In the genomic region with DNA sequence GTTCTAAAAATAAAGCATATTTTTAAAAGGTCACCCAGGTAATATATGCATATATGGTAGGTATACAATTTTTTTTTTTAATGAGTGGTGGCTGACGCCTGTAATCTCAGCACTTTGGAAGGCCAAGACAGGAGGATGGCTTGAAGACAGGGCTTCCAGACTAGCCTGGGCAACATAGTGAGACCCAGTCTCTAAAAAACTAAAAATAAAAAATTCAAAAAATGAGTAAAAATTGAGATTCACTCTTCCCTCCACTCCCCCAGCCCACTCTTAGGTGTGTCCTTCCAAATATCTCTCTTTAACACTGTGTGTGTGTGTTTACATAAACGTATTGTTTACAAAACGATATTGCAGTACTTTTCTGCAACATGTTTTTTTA, we compare ENCODE assay signal across 8 cellular contexts. TPM values are rescaled to one million over a fixed set of nuclear protein-coding genes. Genes with fewer than 3 reads are reported as not detected.
A peak's percentile ranks its signal among the peaks of the same experiment; 100 is the strongest.
DNase-seq lines count a peak whose midpoint lies in the region; ATAC-seq, FAIRE-seq and TF ChIP-seq lines count a peak whose summit lies in the region.

No MANE protein-coding gene starts in this region.

- no peaks in the 10 kb centered on the region for H4K20me1 ChIP-seq in mammary epithelial cell (ENCODE audit: insufficient read depth, low read length)

- peak overlapping the region; percentile 84 for H3K4me2 ChIP-seq in A549
- no peak overlapping the region for H3K4me2 ChIP-seq in mammary epithelial cell (ENCODE audit: insufficient read depth, low read depth, low read length)

- intact Hi-C loops in mammary epithelial cell (cut with micrococcal nuclease) (no loop called here), natural killer cell (cut with micrococcal nuclease) (loop anchor here (10.0 kb wide), 1 partner anchor 289 kb away; no protein-coding TSS in a partner anchor)

- H3K4me3 ChIP-seq in A549 (peak overlapping the region; percentile 95), mammary epithelial cell (replicated peaks in 1 of 3; ENCODE audit: insufficient read depth in 1 of 3, low read depth in 2 of 3, low read length in 3 of 3) (no peak overlapping the region)

- FAIRE-seq in A549 (lab: Jason Lieb, UNC) = no peak

- H3K79me2 ChIP-seq in mammary epithelial cell (ENCODE audit: insufficient read depth, low read length) = peaks cover 46% of the 10 kb centered on the region

- no peak for TF ChIP-seq POLR2A in A549 (IDR thresholded peaks at IDR 0.05; ENCODE audit: low read length)

- dilution Hi-C loops in mammary epithelial cell (cut with HindIII; ENCODE audit: low sequenced_read_pairs) = no loop called here

- H3K9ac ChIP-seq in mammary epithelial cell (ENCODE audit: insufficient read depth, low read length) = no peak overlapping the region

- H3K9me3 Mint-ChIP-seq in IgD-negative memory B cell = no peaks in the 10 kb centered on the region
- H3K9me3 Mint-ChIP-seq in natural killer cell = no peaks in the 10 kb centered on the region

- TF ChIP-seq RAD21 in A549 (conservative IDR thresholded peaks at IDR 0.05 in 1 of 2, IDR thresholded peaks at IDR 0.05 in 1 of 2) = no peak

- no peaks in the 10 kb centered on the region for H3K9me3 ChIP-seq in A549
- H3K9me3 ChIP-seq in mammary epithelial cell (replicated peaks; ENCODE audit: insufficient read depth, low read length) = no peaks in the 10 kb centered on the region

- peaks cover 2% of the 10 kb centered on the region for H3K36me3 Mint-ChIP-seq in IgD-negative memory B cell
- H3K36me3 Mint-ChIP-seq in natural killer cell = no peaks in the 10 kb centered on the region

- peak overlapping the region; percentile 97 for H3K27ac ChIP-seq in A549
- H3K27ac ChIP-seq in mammary epithelial cell (ENCODE audit: insufficient read depth, low read depth, low read length) = peak overlapping the region; percentile 91

- BruUV-seq in mammary epithelial cell (replicated peaks; lab: Mats Ljungman, UMichigan) = no TSS peak

- no peak for ATAC-seq in A549
- no peak for ATAC-seq in natural killer cell
- ATAC-seq in GM19035 (IDR thresholded peaks at IDR 0.05; ENCODE audit: unreplicated experiment) = no peak

- H3K36me3 ChIP-seq in mammary epithelial cell (ENCODE audit: insufficient read depth, low read length) = no peaks in the 10 kb centered on the region

- no peak for TF ChIP-seq CTCF in A549 (IDR thresholded peaks at IDR 0.05)
- TF ChIP-seq CTCF in mammary epithelial cell (conservative IDR thresholded peaks at IDR 0.05 in 1 of 2, IDR thresholded peaks at IDR 0.05 in 1 of 2; ENCODE audit: extremely low read depth in 1 of 2, insufficient read depth in 1 of 2, low read depth in 1 of 2, low read length in 2 of 2) = no peak
- no peak for TF ChIP-seq CTCF in natural killer cell (IDR thresholded peaks at IDR 0.05)

- H3K4me3 Mint-ChIP-seq in IgD-negative memory B cell = peak overlapping the region; percentile 90 to 96 (median 92)
- peak overlapping the region; percentile 87 for H3K4me3 Mint-ChIP-seq in natural killer cell

- 12% methylated on average over 3 of the region's 3 CpGs for WGBS in A549 (ENCODE audit: missing lambda C conversion rate)
- WGBS in mammary epithelial cell (ENCODE audit: low coverage, missing lambda C conversion rate) = 95% methylated on average over 3 of the region's 3 CpGs

- no peak overlapping the region for H2AFZ ChIP-seq in mammary epithelial cell (ENCODE audit: low read depth, low read length)

- H3K4me1 ChIP-seq in A549 (peaks cover 56% of the 10 kb centered on the region), mammary epithelial cell (ENCODE audit: insufficient read depth, low read length) (peaks cover 40% of the 10 kb centered on the region)

- peak overlapping the region; percentile 71 to 97 (median 96) for H3K27ac Mint-ChIP-seq in IgD-negative memory B cell
- peak overlapping the region; percentile 83 to 93 for H3K27ac Mint-ChIP-seq in natural killer cell

- in situ Hi-C loops in mammary epithelial cell (cut with MboI; ENCODE audit: low sequenced_read_pairs in 2 of 2) = no loop called here

- POLR2A ChIA-PET in A549 (lab: Yijun Ruan, JAX) = interaction anchor here (0.7 to 2.3 kb wide), 2 partner anchors 62 to 811 kb away, joined by 3 to 15 read pairs; no protein-coding TSS in a partner anchor

- peaks cover 3% of the 10 kb centered on the region for H3K27me3 Mint-ChIP-seq in IgD-negative memory B cell
- peaks cover 0 to 6% of the 10 kb centered on the region in 2 donors for H3K27me3 Mint-ChIP-seq in natural killer cell (ENCODE audit: low read depth in 2 of 2)

- CTCF ChIA-PET in A549 (lab: Yijun Ruan, JAX) = interaction anchor here (2.9 kb wide), 1 partner anchor 62 kb away, joined by 26 read pairs; no protein-coding TSS in a partner anchor
- CTCF ChIA-PET in mammary epithelial cell (lab: Charles Lee; ENCODE audit: low non-redundant PET) = no interaction called here

- no peak for DNase-seq in A549 (ENCODE audit: low read depth in 1 of 2, low spot score in 1 of 2)
- no peak for DNase-seq in mammary epithelial cell
- no peak for DNase-seq in natural killer cell
- no peak for DNase-seq in NAMALWA (ENCODE audit: low spot score)
- no peak for DNase-seq in HPDE6-E6E7 (ENCODE audit: extremely low spot score)
- no peak for DNase-seq in cortex of kidney (lab: John Stamatoyannopoulos, UW)

- H3K27me3 ChIP-seq in mammary epithelial cell (ENCODE audit: insufficient read depth, low read length) = no peaks in the 10 kb centered on the region

- TF ChIP-seq EP300 in A549 (IDR thresholded peaks at IDR 0.05) = no peak

- H3K4me1 Mint-ChIP-seq in IgD-negative memory B cell (peaks cover 20 to 34% (median 33%) of the 10 kb centered on the region in 3 donors), natural killer cell (peaks cover 44 to 46% of the 10 kb centered on the region in 2 donors)

TF ChIP-seq in A549, 52 proteins besides CTCF, POLR2A, EP300 and RAD21:
- TF ChIP-seq JUN (IDR thresholded peaks at IDR 0.05) = no peak
- TF ChIP-seq ZNF302 (CRISPR knock-in tag; IDR thresholded peaks at IDR 0.05) = no peak
- no peak for TF ChIP-seq KDM1A (IDR thresholded peaks at IDR 0.05; ENCODE audit: low read depth)
- TF ChIP-seq RCOR1 (IDR thresholded peaks at IDR 0.05; ENCODE audit: low read depth, low read length) = no peak
- TF ChIP-seq JUNB (IDR thresholded peaks at IDR 0.05) = no peak
- TF ChIP-seq, protein P1, sequence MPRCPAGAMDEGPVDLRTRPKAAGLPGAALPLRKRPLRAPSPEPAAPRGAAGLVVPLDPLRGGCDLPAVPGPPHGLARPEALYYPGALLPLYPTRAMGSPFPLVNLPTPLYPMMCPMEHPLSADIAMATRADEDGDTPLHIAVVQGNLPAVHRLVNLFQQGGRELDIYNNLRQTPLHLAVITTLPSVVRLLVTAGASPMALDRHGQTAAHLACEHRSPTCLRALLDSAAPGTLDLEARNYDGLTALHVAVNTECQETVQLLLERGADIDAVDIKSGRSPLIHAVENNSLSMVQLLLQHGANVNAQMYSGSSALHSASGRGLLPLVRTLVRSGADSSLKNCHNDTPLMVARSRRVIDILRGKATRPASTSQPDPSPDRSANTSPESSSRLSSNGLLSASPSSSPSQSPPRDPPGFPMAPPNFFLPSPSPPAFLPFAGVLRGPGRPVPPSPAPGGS (IDR thresholded peaks at IDR 0.05) = no peak
- TF ChIP-seq FOSL2 (IDR thresholded peaks at IDR 0.05) = no peak
- TF ChIP-seq FOSL2 (CRISPR knock-in tag; IDR thresholded peaks at IDR 0.05) = no peak
- TF ChIP-seq RFX5 (IDR thresholded peaks at IDR 0.05) = no peak
- TF ChIP-seq, protein P2, sequence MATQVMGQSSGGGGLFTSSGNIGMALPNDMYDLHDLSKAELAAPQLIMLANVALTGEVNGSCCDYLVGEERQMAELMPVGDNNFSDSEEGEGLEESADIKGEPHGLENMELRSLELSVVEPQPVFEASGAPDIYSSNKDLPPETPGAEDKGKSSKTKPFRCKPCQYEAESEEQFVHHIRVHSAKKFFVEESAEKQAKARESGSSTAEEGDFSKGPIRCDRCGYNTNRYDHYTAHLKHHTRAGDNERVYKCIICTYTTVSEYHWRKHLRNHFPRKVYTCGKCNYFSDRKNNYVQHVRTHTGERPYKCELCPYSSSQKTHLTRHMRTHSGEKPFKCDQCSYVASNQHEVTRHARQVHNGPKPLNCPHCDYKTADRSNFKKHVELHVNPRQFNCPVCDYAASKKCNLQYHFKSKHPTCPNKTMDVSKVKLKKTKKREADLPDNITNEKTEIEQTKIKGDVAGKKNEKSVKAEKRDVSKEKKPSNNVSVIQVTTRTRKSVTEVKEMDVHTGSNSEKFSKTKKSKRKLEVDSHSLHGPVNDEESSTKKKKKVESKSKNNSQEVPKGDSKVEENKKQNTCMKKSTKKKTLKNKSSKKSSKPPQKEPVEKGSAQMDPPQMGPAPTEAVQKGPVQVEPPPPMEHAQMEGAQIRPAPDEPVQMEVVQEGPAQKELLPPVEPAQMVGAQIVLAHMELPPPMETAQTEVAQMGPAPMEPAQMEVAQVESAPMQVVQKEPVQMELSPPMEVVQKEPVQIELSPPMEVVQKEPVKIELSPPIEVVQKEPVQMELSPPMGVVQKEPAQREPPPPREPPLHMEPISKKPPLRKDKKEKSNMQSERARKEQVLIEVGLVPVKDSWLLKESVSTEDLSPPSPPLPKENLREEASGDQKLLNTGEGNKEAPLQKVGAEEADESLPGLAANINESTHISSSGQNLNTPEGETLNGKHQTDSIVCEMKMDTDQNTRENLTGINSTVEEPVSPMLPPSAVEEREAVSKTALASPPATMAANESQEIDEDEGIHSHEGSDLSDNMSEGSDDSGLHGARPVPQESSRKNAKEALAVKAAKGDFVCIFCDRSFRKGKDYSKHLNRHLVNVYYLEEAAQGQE (IDR thresholded peaks at IDR 0.05) = no peak

RNA-seq across cellular contexts. Expression of a gene that starts 0.9 kb away (rescaled TPM):
- polyA plus RNA-seq in A549 (2011; rRNA removed) = 92.6 and 123 TPM in 2 replicates
- polyA plus RNA-seq in A549 (2012; cell fraction: cytosol; rRNA removed) = 98.4 and 119 TPM in 2 replicates
- 109 and 134 TPM in 2 replicates for polyA plus RNA-seq in A549 (2012; cell fraction: nucleus; rRNA removed)
- polyA plus RNA-seq in A549 (2017; fragmentation: RNase III; extraction: RNeasy Plus Mini Kit Qiagen cat#74134 plus additional on column Dnase treatment) = 117 to 121 TPM (median 119 TPM) in 3 replicates
- 78.8 and 93.8 TPM in 2 replicates for polyA minus RNA-seq in A549 (2011; rRNA and poly(A)+ RNA removed)
- polyA plus RNA-seq in IgD-negative memory B cell = 243 TPM
- total RNA-seq in mammary epithelial cell = 100 to 1,000 TPM in 1 of 2 donors, 10 to 100 TPM in 1; 36.8 to 117 TPM
- 75.0 TPM for polyA plus RNA-seq in mammary epithelial cell
- polyA minus RNA-seq in mammary epithelial cell = 154 TPM
- 100 to 1,000 TPM; 213 to 264 (median 245) TPM for total RNA-seq in natural killer cell
